In genomic region chr11:123137496-123138270, GRCh38 we compare ENCODE assay signal across 8 cellular contexts. TPM values are rescaled to one million over a fixed set of nuclear protein-coding genes. Genes with fewer than 3 reads are reported as not detected.
DNase-seq lines count a peak whose midpoint lies in the region; ATAC-seq and TF ChIP-seq lines count a peak whose summit lies in the region.

No MANE protein-coding gene starts in this region.

- H3K4me1 ChIP-seq in H9 (ENCODE audit: insufficient read depth, low read length) (no peaks in the 10 kb centered on the region; the same call in 1 of the 2 replicates), body of pancreas (no peaks in the 10 kb centered on the region), foreskin keratinocyte (no peaks in the 10 kb centered on the region)

- H3K27me3 ChIP-seq in H9 (ENCODE audit: insufficient read depth, low read length) (no peaks in the 10 kb centered on the region), body of pancreas (no peaks in the 10 kb centered on the region), foreskin keratinocyte (no peaks in the 10 kb centered on the region)

- peak overlapping the region; percentile 6 for H3K14ac ChIP-seq in H9 (ENCODE audit: insufficient read depth, low read length)

- no peak overlapping the region for H2BK20ac ChIP-seq in H9 (ENCODE audit: low read depth, low read length, poor library complexity, severe bottlenecking)

- H3K27ac Mint-ChIP-seq in H9: peak overlapping the region; percentile 93 to 98 (median 94)
- no peak overlapping the region for H3K27ac Mint-ChIP-seq in activated CD8-positive, alpha-beta T cell treated with anti-CD3 and anti-CD28 coated beads for 36 hours
- H3K27ac Mint-ChIP-seq in T-helper 17 cell: no peak overlapping the region

- no peak overlapping the region for H3K4me3 ChIP-seq in body of pancreas

- H3K36me3 Mint-ChIP-seq in H9 (ENCODE audit: insufficient read depth in 1 of 3, low read depth in 3 of 3): no peaks in the 10 kb centered on the region; a peak in 1 of 7 replicates
- H3K36me3 Mint-ChIP-seq in activated CD8-positive, alpha-beta T cell treated with anti-CD3 and anti-CD28 coated beads for 36 hours (ENCODE audit: low read depth): no peaks in the 10 kb centered on the region
- no peaks in the 10 kb centered on the region for H3K36me3 Mint-ChIP-seq in T-helper 17 cell (ENCODE audit: low read depth)

- H3K9me3 Mint-ChIP-seq in H9: no peaks in the 10 kb centered on the region
- H3K9me3 Mint-ChIP-seq in activated CD8-positive, alpha-beta T cell treated with anti-CD3 and anti-CD28 coated beads for 36 hours: no peaks in the 10 kb centered on the region

- H3K4me2 ChIP-seq in H9 (ENCODE audit: insufficient read depth, insufficient read length, low read length): no peak overlapping the region

- CTCF ChIA-PET in activated CD8-positive, alpha-beta T cell treated with anti-CD3 and anti-CD28 coated beads for 36 hours (lab: Charles Lee): interaction anchor here (0.8 to 1.8 kb wide), 3 partner anchors 15 to 109 kb away, joined by 4 to 5 read pairs (median 4); no protein-coding TSS in a partner anchor

- H2BK12ac ChIP-seq in H9 (ENCODE audit: insufficient read length, low read depth, low read length): no peak overlapping the region

- intact Hi-C loops in body of pancreas (cut with DNase I): no loop called here
- intact Hi-C loops in activated CD8-positive, alpha-beta T cell treated with anti-CD3 and anti-CD28 coated beads for 36 hours (cut with micrococcal nuclease): no loop called here

- no peak overlapping the region for H2AFZ ChIP-seq in H9 (ENCODE audit: low read length)

- no peak overlapping the region for H4K5ac ChIP-seq in H9 (ENCODE audit: insufficient read length, low read depth, low read length)

- TF ChIP-seq POLR2A in body of pancreas (IDR thresholded peaks at IDR 0.05): no peak

- ATAC-seq in body of pancreas (peak; percentile 66), foreskin keratinocyte (no peak), GM21447 (IDR thresholded peaks at IDR 0.05; ENCODE audit: unreplicated experiment) (no peak), T-helper 17 cell (no peak)
- ATAC-seq in activated CD8-positive, alpha-beta T cell treated with anti-CD3 and anti-CD28 coated beads for 36 hours: no peak

- H3K27ac ChIP-seq in H9 (ENCODE audit: insufficient read length, low read depth, low read length) (no peak overlapping the region), body of pancreas (no peak overlapping the region), substantia nigra (ENCODE audit: low read depth, low read length, poor library complexity, severe bottlenecking) (no peak overlapping the region), foreskin keratinocyte (no peak overlapping the region)

- POLR2A ChIA-PET in activated CD8-positive, alpha-beta T cell treated with anti-CD3 and anti-CD28 coated beads for 36 hours (lab: Charles Lee): interaction anchor here (0.6 kb wide), 1 partner anchor 40 kb away, joined by 3 read pairs; no protein-coding TSS in a partner anchor

- TF ChIP-seq CTCF in H9 (conservative IDR thresholded peaks at IDR 0.05) (no peak), body of pancreas (IDR thresholded peaks at IDR 0.05) (no peak), foreskin keratinocyte (conservative IDR thresholded peaks at IDR 0.05) (no peak)
- TF ChIP-seq CTCF in activated CD8-positive, alpha-beta T cell treated with anti-CD3 and anti-CD28 coated beads for 36 hours (IDR thresholded peaks at IDR 0.05): no peak

- H3K9me3 ChIP-seq in H9 (ENCODE audit: control insufficient read depth, low read depth, low read length) (no peaks in the 10 kb centered on the region), body of pancreas (no peaks in the 10 kb centered on the region), T-helper 17 cell (ENCODE audit: control insufficient read depth, low read length, poor library complexity, severe bottlenecking) (no peaks in the 10 kb centered on the region)

- no peak overlapping the region for H4K8ac ChIP-seq in H9 (replicated peaks; ENCODE audit: insufficient read length, low read depth, low read length)

- no peak overlapping the region for H2BK5ac ChIP-seq in H9 (ENCODE audit: insufficient read length, low read length)

- no peak overlapping the region for H4K91ac ChIP-seq in H9 (ENCODE audit: insufficient read length, low read depth, low read length)

- no peak overlapping the region for H2BK15ac ChIP-seq in H9 (ENCODE audit: low read depth, low read length)

- peak; percentile 80 for DNase-seq in H9
- peak; percentile 26 to 48 (median 42) for DNase-seq in body of pancreas
- DNase-seq in kidney tubule cell (ENCODE audit: low spot score): peak; percentile 17
- peak in 35 of 49 donors; percentile 2 to 58 (median 21) for DNase-seq in substantia nigra (lab: John Stamatoyannopoulos, UW)
- no peak for DNase-seq in foreskin keratinocyte
- no peak for DNase-seq in activated CD8-positive, alpha-beta T cell treated with anti-CD3 and anti-CD28 coated beads for 36 hours
- no peak for DNase-seq in T-helper 17 cell

- peak overlapping the region in 1 of 2 experiments; percentile 60; a peak in 3 of 5 replicates for H3K4me3 Mint-ChIP-seq in H9
- no peak overlapping the region for H3K4me3 Mint-ChIP-seq in activated CD8-positive, alpha-beta T cell treated with anti-CD3 and anti-CD28 coated beads for 36 hours
- no peak overlapping the region for H3K4me3 Mint-ChIP-seq in T-helper 17 cell

- no peaks in the 10 kb centered on the region for H3K23me2 ChIP-seq in H9 (ENCODE audit: insufficient read length, low read depth, low read length, poor library complexity, severe bottlenecking)

- no peaks in the 10 kb centered on the region for H3K27me3 Mint-ChIP-seq in H9 (ENCODE audit: low read depth)
- no peaks in the 10 kb centered on the region for H3K27me3 Mint-ChIP-seq in activated CD8-positive, alpha-beta T cell treated with anti-CD3 and anti-CD28 coated beads for 36 hours
- peaks cover 6% of the 10 kb centered on the region for H3K27me3 Mint-ChIP-seq in T-helper 17 cell

- no CpG with 5 or more reads among the region's 23 CpGs for WGBS in H9 (ENCODE audit: extremely low coverage, insufficient read length, low lambda C conversion rate)
- 53 to 57% methylated on average over 21 to 23 of the region's 23 CpGs for WGBS in body of pancreas, 2 donors

- H3K4me1 Mint-ChIP-seq in H9: peaks cover 13 to 16% of the 10 kb centered on the region in 2 experiments
- H3K4me1 Mint-ChIP-seq in activated CD8-positive, alpha-beta T cell treated with anti-CD3 and anti-CD28 coated beads for 36 hours (ENCODE audit: low read depth): no peaks in the 10 kb centered on the region
- H3K4me1 Mint-ChIP-seq in T-helper 17 cell: peaks cover 2% of the 10 kb centered on the region

- H4K20me1 ChIP-seq in H9 (ENCODE audit: control insufficient read depth, insufficient read depth, insufficient read length): no peaks in the 10 kb centered on the region

- no peak overlapping the region for H2AK5ac ChIP-seq in H9 (ENCODE audit: insufficient read length, low read length)

- no peak overlapping the region for H3K56ac ChIP-seq in H9 (ENCODE audit: insufficient read length, low read depth, low read length)

- H3K4ac ChIP-seq in H9 (ENCODE audit: low read depth, low read length): no peak overlapping the region

- peak overlapping the region; percentile 74 for H3K18ac ChIP-seq in H9 (ENCODE audit: insufficient read length, low read depth, low read length)

- no peak overlapping the region for H3K23ac ChIP-seq in H9 (ENCODE audit: insufficient read length, low read depth, low read length)

- H3K79me2 ChIP-seq in H9 (ENCODE audit: insufficient read depth, low read length): no peaks in the 10 kb centered on the region

- H3K79me1 ChIP-seq in H9 (ENCODE audit: insufficient read depth, low read depth, low read length, poor library complexity, severe bottlenecking): no peaks in the 10 kb centered on the region

- no peaks in the 10 kb centered on the region for H3K36me3 ChIP-seq in body of pancreas (replicated peaks in 1 of 2; ENCODE audit: insufficient read depth in 1 of 2, low read depth in 2 of 2)

- H2BK120ac ChIP-seq in H9 (ENCODE audit: low read depth, low read length, poor library complexity, severe bottlenecking): no peak overlapping the region

- no peak overlapping the region for H3K9ac ChIP-seq in H9 (ENCODE audit: extremely low read depth, insufficient read length, low read length)

- no peak overlapping the region for H3T11ph ChIP-seq in H9 (ENCODE audit: low read length)

RNA-seq across cellular contexts. Expression of gene CLMP, which starts 57.4 kb away (rescaled TPM):
- total RNA-seq in H9 (2021) (11.8 and 13.8 TPM in 2 replicates), body of pancreas (10 to 100 TPM; 10.1 to 22.1 TPM), foreskin keratinocyte (3.6 and 6.7 TPM in 2 replicates), T-helper 17 cell (under 1 TPM; 0.26 to 0.67 TPM)
- 1.1 and 1.9 TPM in 2 replicates for polyA plus RNA-seq in foreskin keratinocyte
- total RNA-seq in activated CD8-positive, alpha-beta T cell treated with anti-CD3 and anti-CD28 coated beads for 36 hours: under 1 TPM in 1 of 2 experiments, not detected in 1; 0.09 TPM

Comparison
In these comparisons a context has a peak if more than half of its experiments do, and no peak if none do; other contexts are left out.
1. DNase-seq: peak in H9 (single experiment), body of pancreas (4 of 4), kidney tubule cell (single experiment) and substantia nigra (35 of 49); none in foreskin keratinocyte (0 of 2), activated CD8-positive, alpha-beta T cell treated with anti-CD3 and anti-CD28 coated beads for 36 hours (single experiment) and T-helper 17 cell (0 of 3).
2. H3K27ac Mint-ChIP-seq: peak in H9 (3 of 3); none in activated CD8-positive, alpha-beta T cell treated with anti-CD3 and anti-CD28 coated beads for 36 hours (single experiment) and T-helper 17 cell (single experiment).